In genomic region chr3:48473617-48473952, GRCh38 we compare ENCODE assay signal across 8 cellular contexts. TPM values are rescaled to one million over a fixed set of nuclear protein-coding genes. Genes with fewer than 3 reads are reported as not detected.
DNase-seq lines count a peak whose midpoint lies in the region; ATAC-seq and TF ChIP-seq lines count a peak whose summit lies in the region.

No MANE protein-coding gene starts in this region.

- H2BK5ac ChIP-seq in neuronal stem cell (ENCODE audit: low read length) = no peak overlapping the region

- H3K27me3 ChIP-seq in Loucy (ENCODE audit: insufficient read depth, low read length, poor library complexity, severe bottlenecking) (no peaks in the 10 kb centered on the region), dorsolateral prefrontal cortex (no peaks in the 10 kb centered on the region), neuronal stem cell (ENCODE audit: control insufficient read depth in 3 of 3, insufficient read depth in 3 of 3, low read depth in 1 of 3, low read length in 3 of 3) (no peaks in the 10 kb centered on the region), H7 (ENCODE audit: control insufficient read depth, insufficient read depth, low read length) (no peaks in the 10 kb centered on the region; the same call in 1 of the 2 replicates)

- H3K4ac ChIP-seq in neuronal stem cell (ENCODE audit: low read length) = no peak overlapping the region

- H3K23ac ChIP-seq in neuronal stem cell (ENCODE audit: low read depth, low read length, poor library complexity) = no peak overlapping the region

- peaks cover 7% of the 10 kb centered on the region for H4K20me1 ChIP-seq in Loucy (ENCODE audit: insufficient read depth, low read length, poor library complexity, severe bottlenecking)

- intact Hi-C loops in dorsolateral prefrontal cortex (cut with DNase I) = loop anchor here in 1 of 2 donors (1.0 kb wide), 1 partner anchor 31 kb away; the partner anchor contains the start of gene SHISA5

- H2AK5ac ChIP-seq in neuronal stem cell (ENCODE audit: low read depth, low read length) = no peak overlapping the region

- H3K9me3 ChIP-seq in Loucy (ENCODE audit: insufficient read depth, low read depth, low read length) = no peaks in the 10 kb centered on the region
- H3K9me3 ChIP-seq in neuronal stem cell (replicated peaks in 1 of 2; ENCODE audit: control insufficient read depth in 2 of 2, insufficient read depth in 1 of 2, low read depth in 1 of 2, low read length in 2 of 2) = no peaks in the 10 kb centered on the region

- ATAC-seq in HG02571 (IDR thresholded peaks at IDR 0.05; ENCODE audit: unreplicated experiment) (no peak), GM21576 (IDR thresholded peaks at IDR 0.05; ENCODE audit: unreplicated experiment) (no peak), GM18517 (IDR thresholded peaks at IDR 0.05; ENCODE audit: unreplicated experiment) (no peak)

- peak overlapping the region; percentile 81 for H3K4me2 ChIP-seq in Loucy (ENCODE audit: low read depth, low read length, poor library complexity, severe bottlenecking)
- H3K4me2 ChIP-seq in neuronal stem cell (ENCODE audit: insufficient read depth, low read length, poor library complexity, severe bottlenecking) = peak overlapping the region; percentile 72

- no peaks in the 10 kb centered on the region for H3K36me3 ChIP-seq in Loucy (ENCODE audit: insufficient read depth, low read length)
- H3K36me3 ChIP-seq in neuronal stem cell (replicated peaks in 1 of 2; ENCODE audit: control insufficient read depth in 2 of 2, insufficient read depth in 2 of 2, low read length in 2 of 2) = peaks cover 9 to 21% of the 10 kb centered on the region in 2 donors
- peaks cover 9% of the 10 kb centered on the region for H3K36me3 ChIP-seq in H7 (replicated peaks; ENCODE audit: control insufficient read depth, insufficient read depth, low read length)

- H2BK12ac ChIP-seq in neuronal stem cell (ENCODE audit: low read length) = no peak overlapping the region

- no peak overlapping the region for H4K91ac ChIP-seq in neuronal stem cell (ENCODE audit: low read depth, low read length, poor library complexity)

- H2AFZ ChIP-seq in Loucy (ENCODE audit: low read length) = peak overlapping the region; percentile 97
- peak overlapping the region; percentile 84 for H2AFZ ChIP-seq in neuronal stem cell (ENCODE audit: low read length)

- H4K8ac ChIP-seq in neuronal stem cell (ENCODE audit: low read depth, low read length) = no peak overlapping the region

- no CpG with 5 or more reads among the region's 5 CpGs for WGBS in neuronal stem cell (ENCODE audit: extremely low coverage in 2 of 2, insufficient read length in 2 of 2, insufficient replicate concordance in 1 of 2), 2 donors

- no peak overlapping the region for H3K14ac ChIP-seq in neuronal stem cell (ENCODE audit: low read length)

- peaks cover 35% of the 10 kb centered on the region for H3K4me1 ChIP-seq in Loucy (ENCODE audit: insufficient read depth, low read length, poor library complexity, severe bottlenecking)
- H3K4me1 ChIP-seq in neuronal stem cell (ENCODE audit: control insufficient read depth in 2 of 2, insufficient read depth in 1 of 2, low read depth in 1 of 2, low read length in 2 of 2) = peaks cover 11 to 14% of the 10 kb centered on the region in 2 donors

- TF ChIP-seq CTCF in C4-2B (conservative IDR thresholded peaks at IDR 0.05) (no peak), Loucy (conservative IDR thresholded peaks at IDR 0.05; ENCODE audit: low read length) (no peak), dorsolateral prefrontal cortex (IDR thresholded peaks at IDR 0.05 in 54 of 56, conservative IDR thresholded peaks at IDR 0.05 in 2 of 56; ENCODE audit: low read depth in 1 of 56, partially characterized antibody in 56 of 56) (no peak)

- peaks cover 8% of the 10 kb centered on the region for H3K79me1 ChIP-seq in neuronal stem cell (ENCODE audit: low read depth, low read length)

- peak overlapping the region; percentile 73 for H3K4me3 ChIP-seq in Loucy (ENCODE audit: low read length, poor library complexity, severe bottlenecking)
- H3K4me3 ChIP-seq in dorsolateral prefrontal cortex = peak overlapping the region in 49 of 59 donors; percentile 57 to 94 (median 82)
- peak overlapping the region in 1 of 2 donors; percentile 76 for H3K4me3 ChIP-seq in neuronal stem cell (ENCODE audit: low read length in 2 of 2)
- H3K4me3 ChIP-seq in H7 (ENCODE audit: insufficient read depth, low read depth, low read length) = no peak overlapping the region

- H3K27ac ChIP-seq in C4-2B = peak overlapping the region; percentile 85
- H3K27ac ChIP-seq in dorsolateral prefrontal cortex = peak overlapping the region; percentile 86 to 100 (median 96)
- peak overlapping the region; percentile 64 for H3K27ac ChIP-seq in neuronal stem cell (replicated peaks; ENCODE audit: low read length)

- peak overlapping the region; percentile 83 for H3K18ac ChIP-seq in neuronal stem cell (ENCODE audit: low read length)

- DNase-seq in dorsolateral prefrontal cortex (no peak), neuronal stem cell (ENCODE audit: low spot score) (no peak), H7 (no peak)

- peaks cover 41% of the 10 kb centered on the region for H3K79me2 ChIP-seq in Loucy (ENCODE audit: insufficient read depth, low read length)

- H2BK15ac ChIP-seq in neuronal stem cell (ENCODE audit: low read length) = no peak overlapping the region

- no peak overlapping the region for H2BK120ac ChIP-seq in neuronal stem cell (ENCODE audit: low read depth, low read length)

- H3F3A ChIP-seq in Loucy (ENCODE audit: low read depth) = no peaks in the 10 kb centered on the region

- H3K9me2 ChIP-seq in Loucy (replicated peaks; ENCODE audit: low read depth, low read length) = no peaks in the 10 kb centered on the region

- H3K9ac ChIP-seq in Loucy (ENCODE audit: low read depth, low read length, poor library complexity, severe bottlenecking) = peak overlapping the region; percentile 74
- no peak overlapping the region for H3K9ac ChIP-seq in neuronal stem cell (ENCODE audit: low read depth, low read length, poor library complexity)

RNA-seq across cellular contexts. Expression of gene ATRIP, which starts 27.0 kb away (rescaled TPM):
- total RNA-seq in dorsolateral prefrontal cortex = 10 to 100 TPM in 5 of 120 experiments, 1 to 10 TPM in 115; 3.5 to 10.4 (median 6.0) TPM
- polyA plus RNA-seq in neuronal stem cell (2013, experiment 1 of 2) = 12.1 TPM
- polyA plus RNA-seq in neuronal stem cell (2013, experiment 2 of 2) = 12.0 TPM
- total RNA-seq in H7 (2014; rRNA removed; shearing (Covaris generic)) = 13.4 and 18.5 TPM in 2 replicates

RNA-seq across cellular contexts. Expression of gene SHISA5, which starts 30.4 kb away (rescaled TPM):
- total RNA-seq in dorsolateral prefrontal cortex = 100 to 1,000 TPM in 56 of 120 experiments, 10 to 100 TPM in 64; 71.6 to 162 (median 99.2) TPM
- polyA plus RNA-seq in neuronal stem cell (2013, experiment 1 of 2) = 179 TPM
- polyA plus RNA-seq in neuronal stem cell (2013, experiment 2 of 2) = 192 TPM
- total RNA-seq in H7 (2014; rRNA removed; shearing (Covaris generic)) = 195 and 200 TPM in 2 replicates

RNA-seq across cellular contexts. Expression of gene TMA7, which starts 33.5 kb away (rescaled TPM):
- 100 to 1,000 TPM; 127 to 251 (median 193) TPM for total RNA-seq in dorsolateral prefrontal cortex
- polyA plus RNA-seq in neuronal stem cell (2013, experiment 1 of 2) = 841 TPM
- polyA plus RNA-seq in neuronal stem cell (2013, experiment 2 of 2) = 834 TPM
- total RNA-seq in H7 (2014; rRNA removed; shearing (Covaris generic)) = 222 and 264 TPM in 2 replicates

RNA-seq across cellular contexts. Expression of gene CCDC51, which starts 33.7 kb away (rescaled TPM):
- 10 to 100 TPM in 60 of 120 experiments, 1 to 10 TPM in 60; 5.5 to 17.7 (median 10.0) TPM for total RNA-seq in dorsolateral prefrontal cortex
- 11.8 TPM for polyA plus RNA-seq in neuronal stem cell (2013, experiment 1 of 2)
- 12.2 TPM for polyA plus RNA-seq in neuronal stem cell (2013, experiment 2 of 2)
- 51.4 and 59.1 TPM in 2 replicates for total RNA-seq in H7 (2014; rRNA removed; shearing (Covaris generic))

RNA-seq across cellular contexts. Expression of gene PLXNB1, which starts 43.7 kb away (rescaled TPM):
- 100 to 1,000 TPM in 116 of 120 experiments, 10 to 100 TPM in 4; 88.5 to 492 (median 177) TPM for total RNA-seq in dorsolateral prefrontal cortex
- polyA plus RNA-seq in neuronal stem cell (2013, experiment 1 of 2) = 99.5 TPM
- polyA plus RNA-seq in neuronal stem cell (2013, experiment 2 of 2) = 94.2 TPM
- 46.5 and 65.7 TPM in 2 replicates for total RNA-seq in H7 (2014; rRNA removed; shearing (Covaris generic))
